16 cellular contexts compared by ENCODE assay signal in the genomic region with DNA sequence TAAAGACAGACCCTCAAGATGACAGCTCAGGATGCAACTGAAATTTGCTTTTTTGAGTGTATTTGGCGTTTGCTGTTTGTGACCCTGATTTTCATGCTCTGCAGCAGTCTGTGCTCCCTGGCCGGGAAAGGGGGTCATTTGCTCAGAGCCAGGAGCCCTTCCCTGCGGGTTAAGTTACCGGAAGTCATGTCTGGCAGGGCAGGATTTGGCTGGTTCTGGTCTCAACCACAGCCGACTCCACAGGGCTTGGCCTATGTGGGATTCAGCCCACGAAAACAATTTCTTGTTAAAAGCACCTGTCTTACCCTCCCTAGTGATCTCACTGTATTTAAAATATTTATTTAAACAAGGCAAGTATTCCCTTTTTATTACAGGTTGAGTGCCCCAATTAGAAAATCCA. TPM values are rescaled to one million over a fixed set of nuclear protein-coding genes. Genes with fewer than 3 reads are reported as not detected.
DNase-seq lines count a peak whose midpoint lies in the region; ATAC-seq, FAIRE-seq and TF ChIP-seq lines count a peak whose summit lies in the region.
"Had no signal": no experiment of that assay in that cellular context is flagged by ENCODE, and none has a peak within 500 bp of the region (broad histone marks: within the 10 kb centered on the region; RNA-seq: fewer than 3 reads in every experiment).

No MANE protein-coding gene starts in this region.

- 60% methylated on average over 6 of the region's 6 CpGs for WGBS in mammary epithelial cell (ENCODE audit: low coverage, missing lambda C conversion rate)
- WGBS in HepG2 (ENCODE audit: low lambda C conversion rate): 93% methylated on average over 6 of the region's 6 CpGs
- WGBS in SK-N-SH (ENCODE audit: low lambda C conversion rate): 33% methylated on average over 5 of the region's 6 CpGs

- H3K9ac ChIP-seq in mammary epithelial cell (ENCODE audit: insufficient read depth, low read length): no peak overlapping the region
- H3K9ac ChIP-seq in HepG2 (ENCODE audit: insufficient read depth, low read depth, low read length): no peak overlapping the region
- H3K9ac ChIP-seq in SK-N-SH: no peak overlapping the region

- TF ChIP-seq EP300 in HepG2 (IDR thresholded peaks at IDR 0.05; ENCODE audit: low read depth in 2 of 2, low read length in 2 of 2) (no peak), HepG2 (CRISPR knock-in tag; IDR thresholded peaks at IDR 0.05; ENCODE audit: borderline replicate concordance) (no peak), SK-N-SH (IDR thresholded peaks at IDR 0.05; ENCODE audit: borderline replicate concordance in 1 of 2, low read depth in 1 of 2, low read length in 1 of 2) (no peak)

- BruUV-seq in mammary epithelial cell (replicated peaks; lab: Mats Ljungman, UMichigan): no TSS peak
- BruUV-seq in HepG2 (replicated peaks; lab: Mats Ljungman, UMichigan): TSS peak; percentile 13

- POLR2A ChIA-PET in HepG2 (lab: Yijun Ruan, JAX) (no interaction called here), SK-N-SH (lab: Yijun Ruan, JAX) (no interaction called here)

- H3K4me1 ChIP-seq in breast epithelium: peaks cover 0 to 3% of the 10 kb centered on the region in 2 donors
- H3K4me1 ChIP-seq in mammary epithelial cell (ENCODE audit: insufficient read depth, low read length): no peaks in the 10 kb centered on the region
- peaks cover 20% of the 10 kb centered on the region for H3K4me1 ChIP-seq in HepG2 (ENCODE audit: insufficient read depth, low read length)
- peaks cover 0 to 14% of the 10 kb centered on the region in 2 experiments; a peak in 1 of 4 replicates for H3K4me1 ChIP-seq in SK-N-SH (ENCODE audit: control insufficient read depth in 1 of 2, insufficient read depth in 2 of 2, low read depth in 1 of 2, low read length in 1 of 2)
- H3K4me1 ChIP-seq: BE2C had no signal

- DNase-seq in breast epithelium (ENCODE audit: low spot score in 2 of 2) (no peak), mammary epithelial cell (no peak), NCI-H510A treated with DMSO at 0.1 percent for 48 hours (lab: John Stamatoyannopoulos, UW) (peak; percentile 40), HepG2 (ENCODE audit: low spot score) (no peak), NCI-H2171 (lab: John Stamatoyannopoulos, UW) (no peak), SK-N-SH (no peak), SKM-1 treated with dmso at 0.1 percent for 144 hours (lab: John Stamatoyannopoulos, UW; ENCODE audit: unreplicated experiment) (no peak)
- DNase-seq: BE2C; CD4-positive, alpha-beta memory T cell; HFFc6; KBM-7; NCI-H446; PC-3 had no signal

- H3F3A ChIP-seq in SK-N-SH (replicated peaks; ENCODE audit: insufficient read depth): no peaks in the 10 kb centered on the region

- CTCF ChIA-PET in mammary epithelial cell (lab: Charles Lee; ENCODE audit: low non-redundant PET) (no interaction called here), HepG2 (lab: Yijun Ruan, JAX; ENCODE audit: low intra/inter-chr PET ratio, low total read pairs) (no interaction called here), SK-N-SH (lab: Yijun Ruan, JAX) (interaction anchor here (1.2 to 3.4 kb wide), 3 partner anchors 10 to 38 kb away, joined by 3 to 12 read pairs (median 4); no protein-coding TSS in a partner anchor)

- no peak for FAIRE-seq in HepG2 (lab: Jason Lieb, UNC)
- FAIRE-seq: D721Med had no signal

- TF ChIP-seq CTCF in breast epithelium (IDR thresholded peaks at IDR 0.05) (no peak), mammary epithelial cell (conservative IDR thresholded peaks at IDR 0.05 in 1 of 2, IDR thresholded peaks at IDR 0.05 in 1 of 2; ENCODE audit: extremely low read depth in 1 of 2, insufficient read depth in 1 of 2, low read depth in 1 of 2, low read length in 2 of 2) (no peak), HepG2 (CRISPR knock-in tag; IDR thresholded peaks at IDR 0.05) (no peak), SK-N-SH (IDR thresholded peaks at IDR 0.05) (no peak)

- no peaks in the 10 kb centered on the region for H3K9me2 ChIP-seq in SK-N-SH

- H3K36me3 ChIP-seq in breast epithelium (no peaks in the 10 kb centered on the region), mammary epithelial cell (ENCODE audit: insufficient read depth, low read length) (no peaks in the 10 kb centered on the region), HepG2 (replicated peaks in 1 of 2; ENCODE audit: control insufficient read depth in 1 of 2, insufficient read depth in 2 of 2, low read length in 2 of 2) (peaks cover 2 to 12% of the 10 kb centered on the region in 2 experiments; a peak in 3 of 5 replicates), SK-N-SH (replicated peaks in 1 of 2; ENCODE audit: control insufficient read depth in 1 of 2, insufficient read depth in 2 of 2, low read length in 1 of 2) (no peaks in the 10 kb centered on the region)
- H3K36me3 ChIP-seq: BE2C had no signal

- dilution Hi-C loops in mammary epithelial cell (cut with HindIII; ENCODE audit: low sequenced_read_pairs): no loop called here

- ATAC-seq in HepG2: no peak

- TF ChIP-seq RAD21 in HepG2 (CRISPR knock-in tag; IDR thresholded peaks at IDR 0.05): no peak
- no peak for TF ChIP-seq RAD21 in SK-N-SH (IDR thresholded peaks at IDR 0.05; ENCODE audit: low read length)

- TF ChIP-seq POLR2A in breast epithelium (IDR thresholded peaks at IDR 0.05) (no peak), HepG2 (IDR thresholded peaks at IDR 0.05; ENCODE audit: insufficient read depth in 1 of 2, low read depth in 2 of 2, low read length in 2 of 2) (no peak)

- intact Hi-C loops in breast epithelium (cut with DNase I; ENCODE audit: low total_unique reads) (no loop called here), mammary epithelial cell (cut with micrococcal nuclease) (no loop called here), HepG2 (cut with micrococcal nuclease; ENCODE audit: unreplicated experiment) (no loop called here)

- no peak overlapping the region for H2AFZ ChIP-seq in mammary epithelial cell (ENCODE audit: low read depth, low read length)
- no peak overlapping the region for H2AFZ ChIP-seq in HepG2 (ENCODE audit: low read length)
- no peak overlapping the region for H2AFZ ChIP-seq in SK-N-SH (ENCODE audit: low read depth)

- H4K20me1 ChIP-seq in mammary epithelial cell (ENCODE audit: insufficient read depth, low read length) (no peaks in the 10 kb centered on the region), HepG2 (ENCODE audit: insufficient read depth, low read length) (peaks cover 3% of the 10 kb centered on the region; the same call in 1 of the 2 replicates), SK-N-SH (ENCODE audit: insufficient read depth) (no peaks in the 10 kb centered on the region)

- H3K4me3 ChIP-seq in breast epithelium: no peak overlapping the region
- no peak overlapping the region for H3K4me3 ChIP-seq in mammary epithelial cell (replicated peaks in 1 of 3; ENCODE audit: insufficient read depth in 1 of 3, low read depth in 2 of 3, low read length in 3 of 3)
- no peak overlapping the region for H3K4me3 ChIP-seq in HepG2 (replicated peaks in 1 of 3; ENCODE audit: insufficient read depth in 1 of 3, low read depth in 2 of 3, low read length in 3 of 3)
- H3K4me3 ChIP-seq in SK-N-SH (ENCODE audit: low read depth in 2 of 2, low read length in 1 of 2): no peak overlapping the region
- H3K4me3 ChIP-seq: SK-N-MC had no signal

- H3K27me3 ChIP-seq in breast epithelium: no peaks in the 10 kb centered on the region
- no peaks in the 10 kb centered on the region for H3K27me3 ChIP-seq in mammary epithelial cell (ENCODE audit: insufficient read depth, low read length)
- H3K27me3 ChIP-seq in HepG2 (ENCODE audit: control insufficient read depth in 1 of 2, insufficient read depth in 2 of 2, low read length in 2 of 2): no peaks in the 10 kb centered on the region
- no peaks in the 10 kb centered on the region; the same call in 1 of the 2 replicates for H3K27me3 ChIP-seq in SK-N-SH (ENCODE audit: insufficient read depth)
- H3K27me3 ChIP-seq: BE2C had no signal

- H3K9me3 ChIP-seq in breast epithelium: no peaks in the 10 kb centered on the region
- no peaks in the 10 kb centered on the region for H3K9me3 ChIP-seq in mammary epithelial cell (replicated peaks; ENCODE audit: insufficient read depth, low read length)
- no peaks in the 10 kb centered on the region for H3K9me3 ChIP-seq in HepG2 (ENCODE audit: low read length)
- H3K9me3 ChIP-seq in SK-N-SH: no peaks in the 10 kb centered on the region
- H3K9me3 ChIP-seq: BE2C had no signal

- in situ Hi-C loops in mammary epithelial cell (cut with MboI; ENCODE audit: low sequenced_read_pairs in 2 of 2) (no loop called here), HepG2 (cut with HindIII; ENCODE audit: extremely low pct_ligation_motif_present, low pct_unique_long_range_greater_than_20kb) (no loop called here)

- no peak overlapping the region for H3K4me2 ChIP-seq in mammary epithelial cell (ENCODE audit: insufficient read depth, low read depth, low read length)
- H3K4me2 ChIP-seq in HepG2 (ENCODE audit: low read depth, low read length): no peak overlapping the region
- no peak overlapping the region for H3K4me2 ChIP-seq in SK-N-SH

- H3K79me2 ChIP-seq in mammary epithelial cell (ENCODE audit: insufficient read depth, low read length) (no peaks in the 10 kb centered on the region), HepG2 (ENCODE audit: insufficient read depth, low read length) (peaks cover 9% of the 10 kb centered on the region), SK-N-SH (ENCODE audit: insufficient read depth) (no peaks in the 10 kb centered on the region)

- H3K27ac ChIP-seq in breast epithelium (peak overlapping the region; percentile 60 to 65), mammary epithelial cell (ENCODE audit: insufficient read depth, low read depth, low read length) (no peak overlapping the region), HepG2 (ENCODE audit: extremely low read length, insufficient read depth, low read length) (no peak overlapping the region), SK-N-SH (ENCODE audit: low read depth in 2 of 2, low read length in 1 of 2) (no peak overlapping the region)
- H3K27ac ChIP-seq: SK-N-MC had no signal

RNA-seq across cellular contexts. Expression of a gene that starts 22.6 kb away (rescaled TPM):
- total RNA-seq in breast epithelium (10 to 100 TPM; 33.4 to 77.3 (median 38.6) TPM), mammary epithelial cell (under 1 TPM in 1 of 2 donors, not detected in 1; 0.33 TPM), HepG2 (2016; rRNA removed; fragmentation: Illumina TruSeq; extraction: Trizol) (13.7 and 19.4 TPM in 2 replicates)
- polyA plus RNA-seq in mammary epithelial cell (0.10 TPM), HepG2 (2011; rRNA removed) (28.4 and 33.6 TPM in 2 replicates), SK-N-SH (2012; rRNA removed) (0.56 and 1.1 TPM in 2 replicates)
- polyA minus RNA-seq in mammary epithelial cell: not detected
- 2.3 and 3.4 TPM in 2 replicates for total RNA-seq in HepG2 (2016; cell fraction: cytosol; rRNA removed; fragmentation: Illumina TruSeq; extraction: Trizol; ENCODE audit: low read depth)
- 10.9 and 20.3 TPM in 2 replicates for total RNA-seq in HepG2 (2016; cell fraction: insoluble cytoplasmic fraction; rRNA removed; fragmentation: Illumina TruSeq; extraction: Trizol)
- total RNA-seq in HepG2 (2016; cell fraction: membrane; rRNA removed; fragmentation: Illumina TruSeq; extraction: Trizol): 5.5 and 5.6 TPM in 2 replicates
- total RNA-seq in HepG2 (2016; cell fraction: nucleus; rRNA removed; fragmentation: Illumina TruSeq; extraction: Trizol): 24.6 and 25.3 TPM in 2 replicates
- 13.6 and 15.2 TPM in 2 replicates for polyA plus RNA-seq in HepG2 (2011; cell fraction: cytosol; rRNA removed)
- 196 and 262 TPM in 2 replicates for polyA plus RNA-seq in HepG2 (2011; cell fraction: nucleus; rRNA removed)
- 26.3 and 28.9 TPM in 2 replicates for polyA plus RNA-seq in HepG2 (2012)
- polyA plus RNA-seq in HepG2 (2016; cell fraction: cytosol; fragmentation: Illumina TruSeq; extraction: Trizol; ENCODE audit: low read depth): 1.1 and 1.3 TPM in 2 replicates
- 10.3 and 10.5 TPM in 2 replicates for polyA plus RNA-seq in HepG2 (2016; cell fraction: insoluble cytoplasmic fraction; fragmentation: Illumina TruSeq; extraction: Trizol; ENCODE audit: low read depth)
- polyA plus RNA-seq in HepG2 (2016; cell fraction: membrane; fragmentation: Illumina TruSeq; extraction: Trizol; ENCODE audit: low read depth): 1.6 and 2.4 TPM in 2 replicates
- 57.7 and 66.1 TPM in 2 replicates for polyA plus RNA-seq in HepG2 (2016; cell fraction: nucleus; fragmentation: Illumina TruSeq; extraction: Trizol; ENCODE audit: insufficient read depth, low read depth)
- polyA minus RNA-seq in HepG2 (2011; rRNA and poly(A)+ RNA removed; ENCODE audit: low replicate concordance): 39.0 and 75.0 TPM in 2 replicates
- 16.7 and 21.1 TPM in 2 replicates for polyA minus RNA-seq in HepG2 (2011; cell fraction: cytosol; rRNA and poly(A)+ RNA removed)
- polyA minus RNA-seq in HepG2 (2011; cell fraction: nucleus; rRNA and poly(A)+ RNA removed): 89.5 and 90.6 TPM in 2 replicates
- polyA plus RNA-seq in SK-N-SH (2012; cell fraction: cytosol; rRNA removed): 0.58 and 1.00 TPM in 2 replicates
- 2.7 and 4.1 TPM in 2 replicates for polyA plus RNA-seq in SK-N-SH (2012; cell fraction: nucleus; rRNA removed)
- total RNA-seq: HFFc6, M059J had no signal

Comparison
In these comparisons a context has a peak if more than half of its experiments do, and no peak if none do; other contexts are left out.
1. H3K27ac ChIP-seq: peak in breast epithelium (2 of 2); none in mammary epithelial cell (single experiment), HepG2 (single experiment) and SK-N-SH (0 of 2).